In the genomic region with DNA sequence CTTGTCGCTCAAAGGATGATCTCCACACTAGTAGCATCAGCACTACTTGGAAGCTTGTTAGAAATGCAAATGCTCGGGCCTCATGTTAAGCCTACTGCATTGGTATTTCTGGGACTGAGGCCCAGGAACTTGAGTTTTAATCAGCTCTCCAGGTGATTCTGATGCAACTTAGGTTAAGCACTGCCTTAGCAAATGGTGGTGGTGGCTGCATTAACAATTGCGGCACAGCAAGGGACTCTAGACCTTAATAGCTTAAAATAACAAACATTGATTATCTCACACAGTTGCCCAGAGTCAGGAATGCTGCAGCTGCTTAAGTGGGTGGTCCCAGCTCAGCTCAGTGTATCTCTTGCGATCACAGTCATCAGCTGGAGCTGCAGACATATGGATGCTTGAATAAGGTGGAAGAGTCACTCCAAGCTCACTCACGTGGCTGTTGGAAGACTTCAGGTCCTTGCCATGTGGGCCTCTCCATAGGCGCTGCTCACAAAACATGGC, we compare ENCODE assay signal across 1 cellular context.
TF ChIP-seq lines count a peak whose summit lies in the region.

No MANE protein-coding gene starts in this region.

TF ChIP-seq in IMR-90, 13 proteins besides CTCF, POLR2A, EP300 and RAD21:
- TF ChIP-seq RCOR1 (IDR thresholded peaks at IDR 0.05; ENCODE audit: insufficient replicate concordance, low read length), result no peak
- peak; percentile 69 for TF ChIP-seq CEBPB (IDR thresholded peaks at IDR 0.05; ENCODE audit: low read depth, low read length)
